ENCODE assay signal across 8 cellular contexts in genomic region chr1:32273389-32274208, GRCh38. TPM values are rescaled to one million over a fixed set of nuclear protein-coding genes. Genes with fewer than 3 reads are reported as not detected.
DNase-seq lines count a peak whose midpoint lies in the region; ATAC-seq and TF ChIP-seq lines count a peak whose summit lies in the region.

No MANE protein-coding gene starts in this region.

- intact Hi-C loops in sciatic nerve (cut with DNase I) = no loop called here

- H3K4me1 Mint-ChIP-seq in endothelial cell (ENCODE audit: unreplicated experiment) = peaks cover 4% of the 10 kb centered on the region

- peaks cover 15% of the 10 kb centered on the region for H3K27me3 Mint-ChIP-seq in endothelial cell (ENCODE audit: unreplicated experiment)

- H3K27ac Mint-ChIP-seq in activated naive CD4-positive, alpha-beta T cell treated with anti-CD3 and anti-CD28 coated beads, Interleukin-2, amount 50 U/mL, for 72 hours = peak overlapping the region; percentile 88 to 96
- no peak overlapping the region for H3K27ac Mint-ChIP-seq in endothelial cell (ENCODE audit: unreplicated experiment)

- no peak overlapping the region for H3K27ac ChIP-seq in RWPE1

- no peak overlapping the region for H3K4me3 Mint-ChIP-seq in endothelial cell (ENCODE audit: unreplicated experiment)

- H3K9me3 Mint-ChIP-seq in activated naive CD4-positive, alpha-beta T cell treated with anti-CD3 and anti-CD28 coated beads, Interleukin-2, amount 50 U/mL, for 72 hours = no peaks in the 10 kb centered on the region
- H3K9me3 Mint-ChIP-seq in endothelial cell (ENCODE audit: unreplicated experiment) = no peaks in the 10 kb centered on the region

- H3K36me3 Mint-ChIP-seq in activated naive CD4-positive, alpha-beta T cell treated with anti-CD3 and anti-CD28 coated beads, Interleukin-2, amount 50 U/mL, for 72 hours = peaks cover 9 to 39% of the 10 kb centered on the region in 2 donors
- no peaks in the 10 kb centered on the region for H3K36me3 Mint-ChIP-seq in endothelial cell (ENCODE audit: low read depth, unreplicated experiment)

- DNase-seq in HPDE6-E6E7 (ENCODE audit: extremely low spot score) = peak; percentile 72
- DNase-seq in RWPE1 (ENCODE audit: low spot score) = peak; percentile 71
- peak; percentile 67 to 86 for DNase-seq in activated naive CD4-positive, alpha-beta T cell treated with anti-CD3 and anti-CD28 coated beads, Interleukin-2, amount 50 U/mL, for 72 hours (ENCODE audit: low spot score in 2 of 2)
- DNase-seq in sciatic nerve (ENCODE audit: low spot score) = no peak
- no peak for DNase-seq in cerebellar cortex (ENCODE audit: low spot score)
- DNase-seq in foreskin fibroblast = no peak
- no peak for DNase-seq in endothelial cell (ENCODE audit: low spot score)

- POLR2A ChIA-PET in RWPE1 (lab: Yijun Ruan, JAX; ENCODE audit: low non-redundant PET) = no interaction called here

- no peak overlapping the region for H3K4me3 ChIP-seq in foreskin fibroblast (ENCODE audit: low read depth in 1 of 2, low read length in 2 of 2)

- ATAC-seq in activated naive CD4-positive, alpha-beta T cell treated with anti-CD3 and anti-CD28 coated beads, Interleukin-2, amount 50 U/mL, for 72 hours = peak; percentile 96
- ATAC-seq in sciatic nerve (peak; percentile 34), HG03460 (IDR thresholded peaks at IDR 0.05; ENCODE audit: unreplicated experiment) (no peak)

- TF ChIP-seq CTCF in RWPE1 (conservative IDR thresholded peaks at IDR 0.05; ENCODE audit: low read depth) = no peak
- no peak for TF ChIP-seq CTCF in foreskin fibroblast (IDR thresholded peaks at IDR 0.05; ENCODE audit: low read depth, low read length)
- TF ChIP-seq CTCF in endothelial cell (IDR thresholded peaks at IDR 0.05; ENCODE audit: unreplicated experiment) = no peak

- CTCF ChIA-PET in RWPE1 (lab: Yijun Ruan, JAX) = no interaction called here

RNA-seq across cellular contexts. Expression of gene HDAC1, which starts 18.3 kb away (rescaled TPM):
- 100 to 1,000 TPM; 185 to 200 TPM for total RNA-seq in activated naive CD4-positive, alpha-beta T cell treated with anti-CD3 and anti-CD28 coated beads, Interleukin-2, amount 50 U/mL, for 72 hours
- total RNA-seq in sciatic nerve = 54.7 TPM
- 143 TPM for total RNA-seq in endothelial cell (ENCODE audit: unreplicated experiment)

RNA-seq across cellular contexts. Expression of gene LCK, which starts 22.5 kb away (rescaled TPM):
- total RNA-seq in activated naive CD4-positive, alpha-beta T cell treated with anti-CD3 and anti-CD28 coated beads, Interleukin-2, amount 50 U/mL, for 72 hours = 100 to 1,000 TPM; 208 to 284 TPM
- total RNA-seq in sciatic nerve (3.2 TPM), endothelial cell (ENCODE audit: unreplicated experiment) (1.1 TPM)

RNA-seq across cellular contexts. Expression of gene FAM167B, which starts 26.6 kb away (rescaled TPM):
- 1 to 10 TPM in 1 of 2 donors, under 1 TPM in 1; 0.66 to 1.1 TPM for total RNA-seq in activated naive CD4-positive, alpha-beta T cell treated with anti-CD3 and anti-CD28 coated beads, Interleukin-2, amount 50 U/mL, for 72 hours
- total RNA-seq in sciatic nerve (16.1 TPM), endothelial cell (ENCODE audit: unreplicated experiment) (1.4 TPM)

RNA-seq across cellular contexts. Expression of gene EIF3I, which starts 51.4 kb away (rescaled TPM):
- 100 to 1,000 TPM; 273 to 295 TPM for total RNA-seq in activated naive CD4-positive, alpha-beta T cell treated with anti-CD3 and anti-CD28 coated beads, Interleukin-2, amount 50 U/mL, for 72 hours
- 92.3 TPM for total RNA-seq in sciatic nerve
- 174 TPM for total RNA-seq in endothelial cell (ENCODE audit: unreplicated experiment)

RNA-seq across cellular contexts. Expression of gene TMEM234, which starts 51.4 kb away (rescaled TPM):
- total RNA-seq in activated naive CD4-positive, alpha-beta T cell treated with anti-CD3 and anti-CD28 coated beads, Interleukin-2, amount 50 U/mL, for 72 hours = 10 to 100 TPM in 1 of 2 donors, 1 to 10 TPM in 1; 7.0 to 10.7 TPM
- total RNA-seq in sciatic nerve = 27.0 TPM
- total RNA-seq in endothelial cell (ENCODE audit: unreplicated experiment) = 23.2 TPM

Comparison
In these comparisons a context has a peak if more than half of its experiments do, and no peak if none do; other contexts are left out.
1. DNase-seq: peak in HPDE6-E6E7 (single experiment), RWPE1 (single experiment) and activated naive CD4-positive, alpha-beta T cell treated with anti-CD3 and anti-CD28 coated beads, Interleukin-2, amount 50 U/mL, for 72 hours (2 of 2); none in sciatic nerve (single experiment), cerebellar cortex (single experiment), foreskin fibroblast (0 of 2) and endothelial cell (single experiment).
2. RNA of gene LCK, which starts 22.5 kb away (total RNA-seq): 208 to 284 TPM in activated naive CD4-positive, alpha-beta T cell treated with anti-CD3 and anti-CD28 coated beads, Interleukin-2, amount 50 U/mL, for 72 hours; 3.2 TPM in sciatic nerve (single experiment) and 1.1 TPM in endothelial cell (single experiment); every median in the first group is over 10 times any median in the second.